ENCODE assay signal across 20 cellular contexts in the genomic region with DNA sequence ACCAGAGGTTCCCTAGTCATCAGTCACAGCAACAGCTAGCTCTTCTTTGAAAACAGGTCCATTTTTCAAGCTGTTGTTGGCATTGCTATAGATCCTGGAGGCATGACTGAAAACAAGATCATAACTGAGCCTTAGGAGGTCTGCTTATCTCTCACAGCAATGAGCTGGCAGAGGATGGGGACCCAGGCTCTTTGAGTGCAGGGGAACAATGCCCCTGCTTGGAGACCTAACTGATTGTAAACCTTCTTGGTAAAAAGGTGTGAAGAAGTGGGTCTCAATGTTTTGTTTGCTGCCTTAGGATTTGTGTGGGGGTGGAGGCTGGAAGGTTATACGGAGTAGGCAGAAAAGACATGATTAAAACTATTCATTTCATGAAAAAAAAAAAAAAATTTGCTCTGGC.
A peak's percentile ranks its signal among the peaks of the same experiment; 100 is the strongest.
DNase-seq lines count a peak whose midpoint lies in the region; ATAC-seq and TF ChIP-seq lines count a peak whose summit lies in the region.
"Had no signal": no experiment of that assay in that cellular context is flagged by ENCODE, and none has a peak within 500 bp of the region (broad histone marks: within the 10 kb centered on the region; RNA-seq: fewer than 3 reads in every experiment).

No MANE protein-coding gene starts in this region.

- peak; percentile 30 for DNase-seq in ELF-1 (ENCODE audit: low read depth, low spot score)
- peak; percentile 25 for DNase-seq in NCI-H128 (lab: John Stamatoyannopoulos, UW; ENCODE audit: unreplicated experiment)
- DNase-seq in chondrocyte (ENCODE audit: low spot score): no peak
- DNase-seq in neural crest cell (ENCODE audit: low read depth, low spot score): no peak
- DNase-seq in NCI-H2107 (lab: John Stamatoyannopoulos, UW): no peak
- no peak for DNase-seq in NCI-H146 treated with DMSO at 0.1 percent for 48 hours (lab: John Stamatoyannopoulos, UW; ENCODE audit: unreplicated experiment)
- DNase-seq: activated CD4-positive, alpha-beta T cell treated with anti-CD3 and anti-CD28 coated beads, Interleukin-2, amount 10 ng/mL, durations not matched to agents 7 days and 5 days; activated naive CD4-positive, alpha-beta T cell treated with Interleukin-2 at 50 U/mL for 16 hours; activated T-cell treated with anti-CD3 and anti-CD28 coated beads, Interleukin-2, amount 50 U/mL, for 4 hours; DND-41; effector memory CD4-positive, alpha-beta T cell; foreskin melanocyte; heart right ventricle; NCI-H2081; NCI-H524; nucleus accumbens; stimulated activated naive CD4-positive, alpha-beta T cell had no signal

- H3K27ac Mint-ChIP-seq in chondrocyte (ENCODE audit: unreplicated experiment) (peak overlapping the region; percentile 50), neural crest cell (ENCODE audit: unreplicated experiment) (peak overlapping the region; percentile 93)
- H3K27ac Mint-ChIP-seq: activated CD4-positive, alpha-beta T cell treated with anti-CD3 and anti-CD28 coated beads, Interleukin-2, amount 10 ng/mL, durations not matched to agents 7 days and 5 days had no signal

- peaks cover 2% of the 10 kb centered on the region for H3K27me3 Mint-ChIP-seq in chondrocyte (ENCODE audit: low read depth)
- H3K27me3 Mint-ChIP-seq in neural crest cell (ENCODE audit: low read depth): no peaks in the 10 kb centered on the region

- TF ChIP-seq CTCF in chondrocyte (IDR thresholded peaks at IDR 0.05) (no peak), neural crest cell (conservative IDR thresholded peaks at IDR 0.05) (no peak)

- H3K9me3 Mint-ChIP-seq in chondrocyte (ENCODE audit: low read depth) (no peaks in the 10 kb centered on the region), neural crest cell (peaks cover 3% of the 10 kb centered on the region)
- H3K9me3 Mint-ChIP-seq: activated CD4-positive, alpha-beta T cell treated with anti-CD3 and anti-CD28 coated beads, Interleukin-2, amount 10 ng/mL, durations not matched to agents 7 days and 5 days; activated T-cell treated with anti-CD3 and anti-CD28 coated beads, Interleukin-2, amount 50 U/mL, for 4 hours had no signal

- ATAC-seq in HG03095 (IDR thresholded peaks at IDR 0.05; ENCODE audit: unreplicated experiment) (no peak), HG02973 (IDR thresholded peaks at IDR 0.05; ENCODE audit: unreplicated experiment) (no peak)
- ATAC-seq: activated T-cell treated with anti-CD3 and anti-CD28 coated beads, Interleukin-2, amount 50 U/mL, for 4 hours; esophagus mucosa; heart right ventricle had no signal

- H3K36me3 Mint-ChIP-seq in chondrocyte (ENCODE audit: low read depth) (no peaks in the 10 kb centered on the region), neural crest cell (ENCODE audit: low read depth) (no peaks in the 10 kb centered on the region)

- H3K4me1 Mint-ChIP-seq in chondrocyte (ENCODE audit: low read depth) (peaks cover 13% of the 10 kb centered on the region), neural crest cell (peaks cover 57% of the 10 kb centered on the region)
- H3K4me1 Mint-ChIP-seq: activated CD4-positive, alpha-beta T cell treated with anti-CD3 and anti-CD28 coated beads, Interleukin-2, amount 10 ng/mL, durations not matched to agents 7 days and 5 days had no signal

- H3K4me3 Mint-ChIP-seq in chondrocyte (ENCODE audit: unreplicated experiment) (no peak overlapping the region), neural crest cell (peak overlapping the region; percentile 64)
- H3K4me3 Mint-ChIP-seq: activated CD4-positive, alpha-beta T cell treated with anti-CD3 and anti-CD28 coated beads, Interleukin-2, amount 10 ng/mL, durations not matched to agents 7 days and 5 days; activated T-cell treated with anti-CD3 and anti-CD28 coated beads, Interleukin-2, amount 50 U/mL, for 4 hours had no signal

Comparison
In these comparisons a context has a peak if more than half of its experiments do, and no peak if none do; other contexts are left out.
1. DNase-seq: peak in ELF-1 (single experiment) and NCI-H128 (single experiment); none in chondrocyte (single experiment), neural crest cell (single experiment), NCI-H2107 (single experiment) and NCI-H146 treated with DMSO at 0.1 percent for 48 hours (single experiment).